Comparison of ENCODE assay signal across 8 cellular contexts in genomic region chr11:832529-833113, GRCh38. TPM values are rescaled to one million over a fixed set of nuclear protein-coding genes. Genes with fewer than 3 reads are reported as not detected.
DNase-seq lines count a peak whose midpoint lies in the region; ATAC-seq and TF ChIP-seq lines count a peak whose summit lies in the region.

CD151 (plus strand) TSS chr11:832952; CDS start chr11:836070, 3,118 bp downstream.

- H3K4me1 ChIP-seq in PC-9 (replicated peaks; ENCODE audit: insufficient read depth) (peaks cover 24% of the 10 kb centered on the region), psoas muscle (peaks cover 52% of the 10 kb centered on the region)

- peaks cover 17% of the 10 kb centered on the region; the same call in 1 of the 2 replicates for H3F3A ChIP-seq in PC-9 (ENCODE audit: insufficient read depth, low read depth)

- H3K36me3 ChIP-seq in PC-9 (ENCODE audit: low read depth): no peaks in the 10 kb centered on the region
- peaks cover 0 to 19% of the 10 kb centered on the region in 2 donors for H3K36me3 ChIP-seq in psoas muscle (ENCODE audit: insufficient read depth in 1 of 2, low read depth in 1 of 2)

- H3K27me3 ChIP-seq in PC-9 (ENCODE audit: insufficient read depth, low read depth) (no peaks in the 10 kb centered on the region), psoas muscle (ENCODE audit: insufficient read depth in 3 of 3, low read length in 2 of 3) (peaks cover 0 to 25% (median 9%) of the 10 kb centered on the region in 3 donors)

- intact Hi-C loops in PC-9 (cut with micrococcal nuclease; ENCODE audit: unreplicated experiment): no loop called here
- intact Hi-C loops in left ventricle myocardium superior (cut with micrococcal nuclease): no loop called here
- intact Hi-C loops in psoas muscle (cut with DNase I): no loop called here

- BruUV-seq in PC-9 (replicated peaks; lab: Mats Ljungman, UMichigan): no TSS peak

- H4K20me1 ChIP-seq in PC-9 (ENCODE audit: insufficient read depth): no peaks in the 10 kb centered on the region

- H3K9me3 ChIP-seq in PC-9 (ENCODE audit: insufficient read depth, low read depth): no peaks in the 10 kb centered on the region
- no peaks in the 10 kb centered on the region for H3K9me3 ChIP-seq in psoas muscle

- peak within 1 kb of the TSS; percentile 96 for H3K4me2 ChIP-seq in PC-9

- POLR2A ChIA-PET in PC-9 (lab: Charles Lee; ENCODE audit: unreplicated experiment): interaction anchor here (0.5 to 0.6 kb wide), 2 partner anchors 13 to 23 kb away, joined by 3 to 5 read pairs; no protein-coding TSS in a partner anchor

- WGBS in psoas muscle, 3 donors: 2 to 19% (median 7%) methylated on average over 9 to 61 of the region's 67 CpGs

- no peak within 1 kb of the TSS for H2AFZ ChIP-seq in PC-9

- H3K4me3 ChIP-seq in PC-9 (peak within 1 kb of the TSS; percentile 67), psoas muscle (peak within 1 kb of the TSS; percentile 92)

- H3K79me2 ChIP-seq in PC-9 (ENCODE audit: low read depth): peaks cover 12% of the 10 kb centered on the region

- DNase-seq in GM03348 (ENCODE audit: low spot score) (peak; percentile 91), PC-9 (peak; percentile 34 to 60), amniotic epithelial cell (ENCODE audit: low read depth) (peak; percentile 34), left ventricle myocardium superior (peak; percentile 75), psoas muscle (peak in 1 of 2 donors; percentile 72), SKM-1 (lab: John Stamatoyannopoulos, UW; ENCODE audit: unreplicated experiment) (no peak)

- CTCF ChIA-PET in PC-9 (lab: Charles Lee): interaction anchor here (0.5 kb wide), 1 partner anchor 13 kb away, joined by 4 read pairs; no protein-coding TSS in a partner anchor

- ATAC-seq in HG02571 (IDR thresholded peaks at IDR 0.05; ENCODE audit: unreplicated experiment) (peak; percentile 51), left ventricle myocardium superior (peak; percentile 38), psoas muscle (peak; percentile 31 to 42 (median 31)), GM18517 (IDR thresholded peaks at IDR 0.05; ENCODE audit: unreplicated experiment) (no peak)

- H3K27ac ChIP-seq in PC-9 (peak within 1 kb of the TSS; percentile 78), psoas muscle (peak within 1 kb of the TSS; percentile 92)

- TF ChIP-seq CTCF in PC-9 (conservative IDR thresholded peaks at IDR 0.05) (no peak), psoas muscle (IDR thresholded peaks at IDR 0.05) (peak; percentile 6)

- H3K9me2 ChIP-seq in PC-9 (ENCODE audit: insufficient read depth): no peaks in the 10 kb centered on the region

RNA-seq across cellular contexts. Expression of gene CD151, which starts in this region (rescaled TPM):
- total RNA-seq in PC-9 (2021) (184 and 199 TPM in 2 replicates), left ventricle myocardium superior (401 TPM), psoas muscle (100 to 1,000 TPM; 149 to 175 (median 161) TPM)
- polyA plus RNA-seq in psoas muscle: 100 to 1,000 TPM; 158 to 358 (median 224) TPM
